Comparison of ENCODE assay signal across 1 cellular context in genomic region chr5:138972836-138973235, GRCh38.
TF ChIP-seq lines count a peak whose summit lies in the region.

No MANE protein-coding gene starts in this region.

TF ChIP-seq in H1, 55 proteins besides CTCF, POLR2A, EP300 and RAD21:
- TF ChIP-seq JUND (IDR thresholded peaks at IDR 0.05; ENCODE audit: low read length), result no peak
- no peak for TF ChIP-seq POU5F1 (IDR thresholded peaks at IDR 0.05; ENCODE audit: low read depth, low read length)
- no peak for TF ChIP-seq FOSL1 (IDR thresholded peaks at IDR 0.05; ENCODE audit: insufficient read depth, low read depth, low read length)
- no peak for TF ChIP-seq MAFK (IDR thresholded peaks at IDR 0.05; ENCODE audit: low read depth, low read length)
- TF ChIP-seq BACH1 (IDR thresholded peaks at IDR 0.05; ENCODE audit: low read length), result no peak
- TF ChIP-seq SIRT6 (IDR thresholded peaks at IDR 0.05; ENCODE audit: low read length), result no peak
- no peak for TF ChIP-seq CREB1 (IDR thresholded peaks at IDR 0.05)
- no peak for TF ChIP-seq USF2 (IDR thresholded peaks at IDR 0.05; ENCODE audit: low read length)
- no peak for TF ChIP-seq TAF1 (IDR thresholded peaks at IDR 0.05; ENCODE audit: low read depth, low read length)
- TF ChIP-seq CTBP2 (IDR thresholded peaks at IDR 0.05; ENCODE audit: borderline replicate concordance, insufficient read depth, insufficient read length, low read length), result no peak
- no peak for TF ChIP-seq KDM5A (IDR thresholded peaks at IDR 0.05; ENCODE audit: low read length)
- TF ChIP-seq SUZ12 (IDR thresholded peaks at IDR 0.05; ENCODE audit: low read length), result no peak
- TF ChIP-seq SRF (IDR thresholded peaks at IDR 0.05; ENCODE audit: low read depth, low read length), result no peak
- TF ChIP-seq GABPA (IDR thresholded peaks at IDR 0.05; ENCODE audit: borderline replicate concordance, insufficient read depth, low read length), result no peak
- TF ChIP-seq ASH2L (IDR thresholded peaks at IDR 0.05; ENCODE audit: low read length), result no peak
- TF ChIP-seq POLR2AphosphoS5 (IDR thresholded peaks at IDR 0.05; ENCODE audit: low read depth, low read length), result no peak
- no peak for TF ChIP-seq CHD7 (IDR thresholded peaks at IDR 0.05; ENCODE audit: insufficient replicate concordance, low read length)
- no peak for TF ChIP-seq RNF2 (IDR thresholded peaks at IDR 0.05; ENCODE audit: borderline replicate concordance, low read depth, low read length, missing control alignments, poor library complexity, severe bottlenecking)
- TF ChIP-seq NRF1 (IDR thresholded peaks at IDR 0.05; ENCODE audit: low read depth, low read length), result no peak
- no peak for TF ChIP-seq ZNF274 (IDR thresholded peaks at IDR 0.05; ENCODE audit: borderline replicate concordance, extremely low read depth, low read length)
